Comparison of ENCODE assay signal across 1 cellular context in the genomic region with DNA sequence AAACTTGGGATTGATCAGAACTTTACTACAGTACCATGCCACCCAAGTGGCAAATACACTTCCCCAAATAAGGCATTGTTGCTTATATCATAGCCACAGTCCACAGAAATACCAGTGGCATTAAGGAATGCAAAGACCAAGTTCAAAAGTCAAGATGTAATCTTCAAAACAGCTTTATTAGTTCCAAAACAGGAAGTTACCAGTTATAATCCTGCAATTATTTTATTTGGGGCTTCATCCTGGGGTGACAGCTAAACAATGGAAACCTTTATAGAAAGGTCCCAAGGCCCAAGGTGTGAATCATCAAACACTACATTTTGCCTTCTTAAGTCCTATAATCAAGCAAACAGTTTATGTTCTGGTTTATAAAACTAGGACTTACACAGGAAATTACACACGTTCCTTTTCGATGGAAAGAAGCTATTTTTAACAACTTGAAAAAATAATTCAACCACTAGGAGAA.
TF ChIP-seq lines count a peak whose summit lies in the region.

No MANE protein-coding gene starts in this region.

TF ChIP-seq in endothelial cell of umbilical vein, 7 proteins besides CTCF, POLR2A, EP300 and RAD21:
- TF ChIP-seq GATA2 (IDR thresholded peaks at IDR 0.05; ENCODE audit: insufficient read depth, insufficient read length, low read depth, low read length) (peak; percentile 89), MYC (IDR thresholded peaks at IDR 0.05; ENCODE audit: low read depth, low read length) (no peak), FOS (IDR thresholded peaks at IDR 0.05; ENCODE audit: borderline replicate concordance, insufficient read depth, low read length) (peak; percentile 90), JUN (IDR thresholded peaks at IDR 0.05; ENCODE audit: borderline replicate concordance, insufficient read depth, insufficient read length, low read depth) (peak; percentile 90), EZH2 (IDR thresholded peaks at IDR 0.05; ENCODE audit: borderline replicate concordance, low read depth, low read length, severe bottlenecking) (no peak), POLR2AphosphoS5 (IDR thresholded peaks at IDR 0.05; ENCODE audit: insufficient read depth, low read depth, low read length) (peak; percentile 85)
- TF ChIP-seq, protein P1, sequence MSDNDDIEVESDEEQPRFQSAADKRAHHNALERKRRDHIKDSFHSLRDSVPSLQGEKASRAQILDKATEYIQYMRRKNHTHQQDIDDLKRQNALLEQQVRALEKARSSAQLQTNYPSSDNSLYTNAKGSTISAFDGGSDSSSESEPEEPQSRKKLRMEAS (IDR thresholded peaks at IDR 0.05; ENCODE audit: insufficient read depth, insufficient read length): no peak
